ENCODE assay signal across 31 cellular contexts in genomic region chr22:36680038-36680437, GRCh38. TPM values are rescaled to one million over a fixed set of nuclear protein-coding genes. Genes with fewer than 3 reads are reported as not detected.
"Had no signal": no experiment of that assay in that cellular context is flagged by ENCODE, and none has a peak within 500 bp of the region (broad histone marks: within the 10 kb centered on the region; RNA-seq: fewer than 3 reads in every experiment).

No MANE protein-coding gene starts in this region.

- H3K9me3 ChIP-seq: body of pancreas, esophagus muscularis mucosa, gastrocnemius medialis, heart left ventricle had no signal

- H3K4me3 ChIP-seq: body of pancreas, esophagus muscularis mucosa, gastrocnemius medialis, heart left ventricle had no signal

- H3K27ac ChIP-seq: body of pancreas, esophagus muscularis mucosa, foreskin keratinocyte, gastrocnemius medialis, heart left ventricle had no signal

- H3K36me3 ChIP-seq: esophagus muscularis mucosa, gastrocnemius medialis, heart left ventricle had no signal

- DNase-seq: activated CD4-positive, alpha-beta memory T cell treated with anti-CD3 and anti-CD28 coated beads for 36 hours; activated CD4-positive, alpha-beta T cell treated with anti-CD3 and anti-CD28 coated beads for 36 hours; activated CD4-positive, alpha-beta T cell treated with anti-CD3 and anti-CD28 coated beads, Interleukin-2, amount 10 ng/mL, durations not matched to agents 24 days and 14 days; activated CD4-positive, CD25-positive, alpha-beta regulatory T cell; activated CD4-positive, CD25-positive, alpha-beta regulatory T cell treated with anti-CD3 and anti-CD28 coated beads, Interleukin-2, amount 50 U/mL, for 72 hours; activated CD8-positive, alpha-beta memory T cell treated with anti-CD3 and anti-CD28 coated beads, Interleukin-2, amount 50 U/mL, for 48 hours; activated gamma-delta T cell; activated naive CD4-positive, alpha-beta T cell; activated naive CD4-positive, alpha-beta T cell treated with anti-CD3 and anti-CD28 coated beads, Interleukin-2, amount 10 ng/mL, durations not matched to agents 7 days and 5 days; activated naive CD8-positive, alpha-beta T cell treated with anti-CD3 and anti-CD28 coated beads, Interleukin-2, amount 10 ng/mL, durations not matched to agents 7 days and 5 days; activated T-cell treated with anti-CD3 and anti-CD28 coated beads for 4 hours; activated T-cell treated with anti-CD3 and anti-CD28 coated beads, Interleukin-2, amount 50 U/mL, for 24 hours; activated T-cell treated with anti-CD3 and anti-CD28 coated beads, Interleukin-2, amount 50 U/mL, for 72 hours; anterior cingulate cortex; body of pancreas; caudate nucleus; cortex of kidney; dermis blood vessel endothelial cell; effector CD4-positive, alpha-beta T cell; effector memory CD8-positive, alpha-beta T cell; erythroblast; foreskin keratinocyte; gastrocnemius medialis; glutamatergic neuron; heart left ventricle; T-helper 2 cell had no signal

- H3K4me1 ChIP-seq: body of pancreas, foreskin keratinocyte, gastrocnemius medialis, heart left ventricle had no signal

- ATAC-seq: activated CD4-positive, alpha-beta T cell treated with anti-CD3 and anti-CD28 coated beads for 36 hours; activated naive CD4-positive, alpha-beta T cell treated with anti-CD3 and anti-CD28 coated beads, Interleukin-2, amount 50 U/mL, for 72 hours; activated T-cell treated with anti-CD3 and anti-CD28 coated beads, Interleukin-2, amount 50 U/mL, for 72 hours; body of pancreas; effector memory CD8-positive, alpha-beta T cell; foreskin keratinocyte; gastrocnemius medialis; heart left ventricle had no signal

- H3K27me3 ChIP-seq: body of pancreas had no signal

- FAIRE-seq: colon had no signal

RNA-seq across cellular contexts. Expression of gene CACNG2, which starts 23.5 kb away (rescaled TPM):
- total RNA-seq: activated CD4-positive, alpha-beta memory T cell treated with anti-CD3 and anti-CD28 coated beads for 36 hours; activated CD4-positive, alpha-beta T cell treated with anti-CD3 and anti-CD28 coated beads for 36 hours; activated CD4-positive, alpha-beta T cell treated with anti-CD3 and anti-CD28 coated beads, Interleukin-2, amount 10 ng/mL, durations not matched to agents 24 days and 14 days; activated naive CD4-positive, alpha-beta T cell treated with anti-CD3 and anti-CD28 coated beads, Interleukin-2, amount 50 U/mL, for 72 hours; activated naive CD8-positive, alpha-beta T cell treated with anti-CD3 and anti-CD28 coated beads, Interleukin-2, amount 10 ng/mL, durations not matched to agents 7 days and 5 days; activated T-cell treated with anti-CD3 and anti-CD28 coated beads, Interleukin-2, amount 50 U/mL, for 72 hours; body of pancreas; chondrocyte; dermis blood vessel endothelial cell; esophagus muscularis mucosa; foreskin keratinocyte; gastrocnemius medialis; heart left ventricle; T-helper 1 cell treated with Interleukin-12 subunit alpha and Interleukin-12 subunit beta and Interleukin-4 antibody, amounts not matched to agents 30 ng/mL and 1 ng/mL, for 36 hours had no signal
- polyA plus RNA-seq: foreskin keratinocyte, heart left ventricle had no signal
